In genomic region chr13:99382428-99383133, GRCh38 we compare ENCODE assay signal across 12 cellular contexts.
DNase-seq lines count a peak whose midpoint lies in the region; ATAC-seq and TF ChIP-seq lines count a peak whose summit lies in the region.
"Had no signal": no experiment of that assay in that cellular context is flagged by ENCODE, and none has a peak within 500 bp of the region (broad histone marks: within the 10 kb centered on the region; RNA-seq: fewer than 3 reads in every experiment).

No MANE protein-coding gene starts in this region.

- H3K36me3 ChIP-seq in OCI-LY1 (ENCODE audit: insufficient read depth, low read length) (peaks cover 95% of the 10 kb centered on the region), osteoblast (ENCODE audit: insufficient read depth, low read length) (peaks cover 4% of the 10 kb centered on the region)

- TF ChIP-seq POLR2A in erythroblast (IDR thresholded peaks at IDR 0.05; ENCODE audit: low read length) = no peak

- peak; percentile 14 for ATAC-seq in stimulated activated effector memory CD8-positive, alpha-beta T cell treated with anti-CD3 and anti-CD28 coated beads, Interleukin-12 subunit alpha, Interleukin-12 subunit beta, amount 100 ng/mL, for 72 hours
- ATAC-seq: HepG2 had no signal

- H3K36me3 Mint-ChIP-seq in stimulated activated effector memory CD8-positive, alpha-beta T cell treated with anti-CD3 and anti-CD28 coated beads, Interleukin-12 subunit alpha, Interleukin-12 subunit beta, amount 100 ng/mL, for 72 hours = peaks cover 30% of the 10 kb centered on the region

- peaks cover 58% of the 10 kb centered on the region for H3K4me1 Mint-ChIP-seq in stimulated activated effector memory CD8-positive, alpha-beta T cell treated with anti-CD3 and anti-CD28 coated beads, Interleukin-12 subunit alpha, Interleukin-12 subunit beta, amount 100 ng/mL, for 72 hours

- H3K4me3 Mint-ChIP-seq in stimulated activated effector memory CD8-positive, alpha-beta T cell treated with anti-CD3 and anti-CD28 coated beads, Interleukin-12 subunit alpha, Interleukin-12 subunit beta, amount 100 ng/mL, for 72 hours = peak overlapping the region; percentile 63

- H3F3A ChIP-seq in OCI-LY1 (ENCODE audit: insufficient read depth, low read length) = no peaks in the 10 kb centered on the region

- CTCF ChIA-PET in HEK293T (lab: Yijun Ruan, JAX) = no interaction called here

- peak overlapping the region; percentile 22; the same call in 1 of the 2 replicates for H3K9ac ChIP-seq in OCI-LY1 (ENCODE audit: low read length)

- TF ChIP-seq CTCF in OCI-LY1 (IDR thresholded peaks at IDR 0.05; ENCODE audit: low read length) (no peak), osteoblast (IDR thresholded peaks at IDR 0.05; ENCODE audit: extremely low read depth, low read depth, low read length) (no peak)

- H3K4me3 ChIP-seq in OCI-LY1 (ENCODE audit: low read depth, low read length, poor library complexity, severe bottlenecking) (no peak overlapping the region), osteoblast (ENCODE audit: insufficient read depth, low read length) (no peak overlapping the region)
- H3K4me3 ChIP-seq: lung had no signal

- no peaks in the 10 kb centered on the region for H3K9me3 ChIP-seq in OCI-LY1 (ENCODE audit: low read length)
- H3K9me3 ChIP-seq in osteoblast (ENCODE audit: low read depth, low read length) = no peaks in the 10 kb centered on the region

- DNase-seq in activated CD8-positive, alpha-beta memory T cell treated with anti-CD3 and anti-CD28 coated beads, Interleukin-2, amount 50 U/mL, for 48 hours = peak; percentile 72
- DNase-seq in erythroblast (lab: John Stamatoyannopoulos, UW) = peak; percentile 37 to 41
- no peak for DNase-seq in stimulated activated effector memory CD8-positive, alpha-beta T cell treated with anti-CD3 and anti-CD28 coated beads, Interleukin-12 subunit alpha, Interleukin-12 subunit beta, amount 100 ng/mL, for 72 hours (ENCODE audit: low spot score in 2 of 2)
- DNase-seq in hepatic stellate cell (ENCODE audit: low spot score) = no peak
- no peak for DNase-seq in KG1 (lab: John Stamatoyannopoulos, UW)
- DNase-seq in osteoblast (ENCODE audit: insufficient read length, low spot score, missing footprints) = no peak
- no peak for DNase-seq in HEK293T (ENCODE audit: extremely low spot score)
- DNase-seq: foreskin melanocyte, NCI-H2227 treated with DMSO at 0.1 percent for 48 hours had no signal

- no peak overlapping the region for H2AFZ ChIP-seq in OCI-LY1 (ENCODE audit: low read length)
- no peak overlapping the region for H2AFZ ChIP-seq in osteoblast (ENCODE audit: low read length)

- H3K9me2 ChIP-seq in OCI-LY1 (ENCODE audit: low read depth, low read length) = no peaks in the 10 kb centered on the region

- peak overlapping the region; percentile 86 for H3K27ac Mint-ChIP-seq in stimulated activated effector memory CD8-positive, alpha-beta T cell treated with anti-CD3 and anti-CD28 coated beads, Interleukin-12 subunit alpha, Interleukin-12 subunit beta, amount 100 ng/mL, for 72 hours

- H3K27ac ChIP-seq in OCI-LY1 (ENCODE audit: low read depth, low read length, poor library complexity, severe bottlenecking) = peak overlapping the region; percentile 71
- H3K27ac ChIP-seq in osteoblast (ENCODE audit: low read depth, low read length) = no peak overlapping the region

- H3K79me2 ChIP-seq in OCI-LY1 (ENCODE audit: insufficient read depth, low read length) = no peaks in the 10 kb centered on the region
- H3K79me2 ChIP-seq in osteoblast (ENCODE audit: insufficient read depth, low read length) = no peaks in the 10 kb centered on the region

- H3K27me3 ChIP-seq in OCI-LY1 (ENCODE audit: insufficient read depth, low read length) (no peaks in the 10 kb centered on the region), osteoblast (ENCODE audit: insufficient read depth, low read length) (no peaks in the 10 kb centered on the region)

- H3K4me1 ChIP-seq in OCI-LY1 (ENCODE audit: insufficient read depth, low read length, severe bottlenecking) = peaks cover 53% of the 10 kb centered on the region
- no peaks in the 10 kb centered on the region for H3K4me1 ChIP-seq in osteoblast (ENCODE audit: insufficient read depth, low read length)

- POLR2A ChIA-PET in HEK293T (lab: Yijun Ruan, JAX) = no interaction called here

- H3K4me2 ChIP-seq in OCI-LY1 (ENCODE audit: low read length) = no peak overlapping the region
- no peak overlapping the region for H3K4me2 ChIP-seq in osteoblast (ENCODE audit: insufficient read depth, low read length)

- H4K20me1 ChIP-seq in OCI-LY1 (ENCODE audit: insufficient read depth, low read length) (no peaks in the 10 kb centered on the region), osteoblast (ENCODE audit: insufficient read depth, low read length) (no peaks in the 10 kb centered on the region)

- no peaks in the 10 kb centered on the region for H3K9me3 Mint-ChIP-seq in stimulated activated effector memory CD8-positive, alpha-beta T cell treated with anti-CD3 and anti-CD28 coated beads, Interleukin-12 subunit alpha, Interleukin-12 subunit beta, amount 100 ng/mL, for 72 hours

TF ChIP-seq in HEK293T, 16 proteins besides CTCF, POLR2A, EP300 and RAD21:
- TF ChIP-seq FOXM1 (IDR thresholded peaks at IDR 0.05; ENCODE audit: borderline replicate concordance) (no peak), SUZ12 (IDR thresholded peaks at IDR 0.05) (no peak), FOXK2 (IDR thresholded peaks at IDR 0.05) (no peak), BHLHE40 (IDR thresholded peaks at IDR 0.05; ENCODE audit: borderline replicate concordance) (no peak), PKNOX1 (IDR thresholded peaks at IDR 0.05) (no peak), CTBP1 (IDR thresholded peaks at IDR 0.05; ENCODE audit: borderline replicate concordance) (no peak), ZNF384 (IDR thresholded peaks at IDR 0.05) (no peak), ARNT (IDR thresholded peaks at IDR 0.05) (no peak), ELF4 (IDR thresholded peaks at IDR 0.05) (no peak), TARDBP (IDR thresholded peaks at IDR 0.05) (no peak), LEF1 (IDR thresholded peaks at IDR 0.05; ENCODE audit: borderline replicate concordance) (no peak), L3MBTL2 (conservative IDR thresholded peaks at IDR 0.05) (no peak), SP1 (IDR thresholded peaks at IDR 0.05) (no peak), NFRKB (IDR thresholded peaks at IDR 0.05) (no peak), FOXA1 (IDR thresholded peaks at IDR 0.05) (no peak), HDGF (IDR thresholded peaks at IDR 0.05; ENCODE audit: borderline replicate concordance) (no peak)
TF ChIP-seq in HEK293T: peak in this region for 0.

Comparison
In these comparisons a context has a peak if more than half of its experiments do, and no peak if none do; other contexts are left out.
1. DNase-seq: peak in activated CD8-positive, alpha-beta memory T cell treated with anti-CD3 and anti-CD28 coated beads, Interleukin-2, amount 50 U/mL, for 48 hours (single experiment) and erythroblast (2 of 2); none in stimulated activated effector memory CD8-positive, alpha-beta T cell treated with anti-CD3 and anti-CD28 coated beads, Interleukin-12 subunit alpha, Interleukin-12 subunit beta, amount 100 ng/mL, for 72 hours (0 of 2), hepatic stellate cell (single experiment), KG1 (single experiment), osteoblast (single experiment) and HEK293T (single experiment).